Comparison of ENCODE assay signal across 8 cellular contexts in genomic region chr3:12750223-12750622, GRCh38. TPM values are rescaled to one million over a fixed set of nuclear protein-coding genes. Genes with fewer than 3 reads are reported as not detected.
A peak's percentile ranks its signal among the peaks of the same experiment; 100 is the strongest.
DNase-seq lines count a peak whose midpoint lies in the region; ATAC-seq and TF ChIP-seq lines count a peak whose summit lies in the region.

No MANE protein-coding gene starts in this region.

- H4K20me1 ChIP-seq in IMR-90 (ENCODE audit: insufficient read depth, low read length), result no peaks in the 10 kb centered on the region

- peaks cover 10% of the 10 kb centered on the region for H3K9me1 ChIP-seq in IMR-90 (ENCODE audit: insufficient read depth, low read length)

- H3K18ac ChIP-seq in IMR-90 (ENCODE audit: low read depth, low read length), result peak overlapping the region; percentile 28; the same call in 1 of the 2 replicates

- H3K9me3 ChIP-seq in IMR-90 (ENCODE audit: control insufficient read depth, insufficient read depth, low read length), result no peaks in the 10 kb centered on the region

- H2BK5ac ChIP-seq in IMR-90 (ENCODE audit: low read depth, low read length, poor library complexity, severe bottlenecking), result peak overlapping the region; percentile 73

- 0 out of 2 replicates have a peak overlapping the region, but pooled peaks have one; percentile 25 for H4K5ac ChIP-seq in IMR-90 (ENCODE audit: low read depth, low read length)

- CTCF ChIA-PET in IMR-90 (lab: Yijun Ruan, JAX), result no interaction called here

- peak overlapping the region; percentile 58 for H4K91ac ChIP-seq in IMR-90 (ENCODE audit: insufficient read depth, low read depth, low read length)

- peak overlapping the region; percentile 77 for H2AFZ ChIP-seq in IMR-90 (replicated peaks; ENCODE audit: low read length, poor library complexity)

- H2BK120ac ChIP-seq in IMR-90 (ENCODE audit: low read depth, low read length), result peak overlapping the region; percentile 81; the same call in 1 of the 2 replicates

- 0 out of 2 replicates have a peak overlapping the region, but pooled peaks have one; percentile 5 for H3K14ac ChIP-seq in IMR-90 (replicated peaks; ENCODE audit: low read depth, low read length)

- peak; percentile 73 for DNase-seq in GM04504 (ENCODE audit: low read depth)
- peak; percentile 86 for DNase-seq in IMR-90
- DNase-seq in brain microvascular endothelial cell, result peak; percentile 56
- peak; percentile 11 for DNase-seq in mucosa of gallbladder (ENCODE audit: low spot score)
- no peak for DNase-seq in COR-L47 (lab: John Stamatoyannopoulos, UW)
- no peak for DNase-seq in coronary artery (ENCODE audit: low spot score)

- POLR2A ChIA-PET in IMR-90 (lab: Charles Lee; ENCODE audit: unreplicated experiment), result interaction anchor here (0.5 kb wide), 1 partner anchor 272 kb away, joined by 4 read pairs; no protein-coding TSS in a partner anchor

- peak overlapping the region; percentile 10 to 28; a peak in 1 of 4 replicates for H4K8ac ChIP-seq in IMR-90 (ENCODE audit: low read depth in 2 of 2, low read length in 2 of 2)

- no CpG with 5 or more reads among the region's 3 CpGs for WGBS in IMR-90 (ENCODE audit: extremely low coverage in 2 of 2, insufficient read length in 1 of 2), 2 experiments

- H2BK15ac ChIP-seq in IMR-90 (ENCODE audit: low read depth, low read length), result peak overlapping the region; percentile 80; the same call in 2 of the 3 replicates

- no peak for TF ChIP-seq RAD21 in IMR-90 (IDR thresholded peaks at IDR 0.05; ENCODE audit: low read length)

- in situ Hi-C loops in IMR-90 (cut with MboI; ENCODE audit: low sequenced_read_pairs), result no loop called here
- in situ Hi-C loops in brain microvascular endothelial cell (cut with HindIII; ENCODE audit: low pct_ligation_motif_present, low sequenced_read_pairs), result no loop called here

- ATAC-seq in IMR-90 (ENCODE audit: low read depth) (peak; percentile 69), GM19328 (IDR thresholded peaks at IDR 0.05; ENCODE audit: unreplicated experiment) (no peak), GM18870 (IDR thresholded peaks at IDR 0.05; ENCODE audit: unreplicated experiment) (no peak)

- no peak for TF ChIP-seq POLR2A in IMR-90 (IDR thresholded peaks at IDR 0.05; ENCODE audit: low read depth, low read length)

- no peak overlapping the region for H3K4me2 ChIP-seq in IMR-90 (ENCODE audit: low read depth, low read length)

- H3K27me3 ChIP-seq in IMR-90 (ENCODE audit: control insufficient read depth, insufficient read depth, low read length) (peaks cover 3% of the 10 kb centered on the region; the same call in 1 of the 2 replicates), brain microvascular endothelial cell (replicated peaks) (no peaks in the 10 kb centered on the region)

- H3K36me3 ChIP-seq in IMR-90 (ENCODE audit: control insufficient read depth, insufficient read depth, low read length), result no peaks in the 10 kb centered on the region
- H3K36me3 ChIP-seq in brain microvascular endothelial cell (replicated peaks), result no peaks in the 10 kb centered on the region

- no peak overlapping the region for H3K9ac ChIP-seq in IMR-90 (ENCODE audit: low read depth, low read length)

- peak overlapping the region; percentile 17 for H3K4ac ChIP-seq in IMR-90 (ENCODE audit: low read depth, low read length)

- H3K56ac ChIP-seq in IMR-90 (ENCODE audit: extremely low read depth, insufficient read depth, low read length), result 0 out of 2 replicates have a peak overlapping the region, but pooled peaks have one; percentile 24

- TF ChIP-seq CTCF in IMR-90 (conservative IDR thresholded peaks at IDR 0.05; ENCODE audit: low read depth, low read length) (no peak), brain microvascular endothelial cell (IDR thresholded peaks at IDR 0.05; ENCODE audit: low read depth, low read length, missing control alignments) (no peak), coronary artery (IDR thresholded peaks at IDR 0.05) (no peak)

- H2BK20ac ChIP-seq in IMR-90 (ENCODE audit: low read depth, low read length), result peak overlapping the region; percentile 23

- H2AK9ac ChIP-seq in IMR-90 (replicated peaks; ENCODE audit: low read depth, low read length, poor library complexity), result peak overlapping the region; percentile 62

- peak overlapping the region; percentile 57; the same call in 1 of the 2 replicates for H3K27ac ChIP-seq in IMR-90 (ENCODE audit: insufficient read depth, low read length)
- H3K27ac ChIP-seq in brain microvascular endothelial cell, result peak overlapping the region; percentile 16
- peak overlapping the region in 1 of 2 donors; percentile 20 for H3K27ac ChIP-seq in coronary artery

- intact Hi-C loops in IMR-90 (cut with micrococcal nuclease), result no loop called here

- peaks cover 9% of the 10 kb centered on the region for H3K4me1 ChIP-seq in IMR-90 (ENCODE audit: control insufficient read depth, insufficient read depth, low read length)

- H3K4me3 ChIP-seq in IMR-90 (ENCODE audit: insufficient read depth, low read depth, low read length) (no peak overlapping the region), brain microvascular endothelial cell (ENCODE audit: low read depth, low read length) (no peak overlapping the region), coronary artery (no peak overlapping the region)

- no peak overlapping the region for H3K23ac ChIP-seq in IMR-90 (ENCODE audit: low read depth, low read length)

- peak overlapping the region; percentile 77 for H2AK5ac ChIP-seq in IMR-90 (ENCODE audit: low read depth, low read length)

- no peaks in the 10 kb centered on the region for H3K79me1 ChIP-seq in IMR-90 (ENCODE audit: low read depth in 1 of 2, low read length in 2 of 2)

- dilution Hi-C loops in IMR-90 (cut with HindIII; ENCODE audit: low sequenced_read_pairs, unreplicated experiment), result no loop called here

- no TSS peak for BruUV-seq in IMR-90 (replicated peaks; lab: Mats Ljungman, UMichigan)

TF ChIP-seq in IMR-90, 13 proteins besides CTCF, POLR2A, EP300 and RAD21:
- TF ChIP-seq NFE2L2 (IDR thresholded peaks at IDR 0.05; ENCODE audit: low read depth, low read length) (peak; percentile 97), USF2 (IDR thresholded peaks at IDR 0.05; ENCODE audit: low read depth, low read length) (no peak), ELK1 (IDR thresholded peaks at IDR 0.05; ENCODE audit: borderline replicate concordance, low read depth, low read length) (no peak), MXI1 (IDR thresholded peaks at IDR 0.05; ENCODE audit: borderline replicate concordance, low read depth, low read length) (0 out of 2 replicates have a peak, but pooled peaks have one; percentile 3), SMC3 (IDR thresholded peaks at IDR 0.05; ENCODE audit: low read depth, low read length) (no peak), MAFK (IDR thresholded peaks at IDR 0.05; ENCODE audit: low read depth, low read length) (peak; percentile 70)
TF ChIP-seq in IMR-90: peak in this region for 3.

RNA-seq across cellular contexts. Expression of gene TMEM40, which starts 8.8 kb away (rescaled TPM):
- not detected in 2 replicates for total RNA-seq in IMR-90 (2012; rRNA removed)
- polyA plus RNA-seq in IMR-90 (2012; rRNA removed), result 0.27 and 0.29 TPM in 2 replicates
- polyA plus RNA-seq in IMR-90 (2012; cell fraction: cytosol; rRNA removed), result 0.14 and 0.24 TPM in 2 replicates
- 0.13 and 0.24 TPM in 2 replicates for polyA plus RNA-seq in IMR-90 (2012; cell fraction: nucleus; rRNA removed; ENCODE audit: low replicate concordance)
- total RNA-seq in mucosa of gallbladder, result not detected

RNA-seq across cellular contexts. Expression of gene CAND2, which starts 46.3 kb away (rescaled TPM):
- total RNA-seq in IMR-90 (2012; rRNA removed), result 2.5 and 2.9 TPM in 2 replicates
- 4.9 and 5.7 TPM in 2 replicates for polyA plus RNA-seq in IMR-90 (2012; rRNA removed)
- 4.3 and 7.4 TPM in 2 replicates for polyA plus RNA-seq in IMR-90 (2012; cell fraction: cytosol; rRNA removed)
- 11.5 and 21.5 TPM in 2 replicates for polyA plus RNA-seq in IMR-90 (2012; cell fraction: nucleus; rRNA removed; ENCODE audit: low replicate concordance)
- 12.1 TPM for total RNA-seq in mucosa of gallbladder

Comparison
In these comparisons a context has a peak if more than half of its experiments do, and no peak if none do; other contexts are left out.
1. DNase-seq: peak in GM04504 (single experiment), IMR-90 (single experiment), brain microvascular endothelial cell (single experiment) and mucosa of gallbladder (single experiment); none in COR-L47 (single experiment) and coronary artery (single experiment).